25 cellular contexts compared by ENCODE assay signal in genomic region chr11:109001585-109001984, GRCh38.
"Had no signal": no experiment of that assay in that cellular context is flagged by ENCODE, and none has a peak within 500 bp of the region (broad histone marks: within the 10 kb centered on the region; RNA-seq: fewer than 3 reads in every experiment).

No MANE protein-coding gene starts in this region.

- H3K4me3 ChIP-seq: colonic mucosa, coronary artery, dorsolateral prefrontal cortex, esophagus squamous epithelium, gastrocnemius medialis, gastroesophageal sphincter, heart left ventricle, heart right ventricle, hepatocyte had no signal

- H3K27me3 Mint-ChIP-seq: dendritic cell treated with granulocyte-macrophage colony-stimulating factor and Interleukin-4, amounts not matched to agents 40 ng/mL and 50 ng/mL, for 4 days had no signal

- H3K4me2 ChIP-seq: hepatocyte had no signal

- H3K4me3 Mint-ChIP-seq: dendritic cell treated with granulocyte-macrophage colony-stimulating factor and Interleukin-4, amounts not matched to agents 40 ng/mL and 50 ng/mL, for 4 days; effector memory CD8-positive, alpha-beta T cell; endodermal cell had no signal

- H3K9me3 Mint-ChIP-seq: endodermal cell had no signal

- H3K9me3 ChIP-seq: colonic mucosa, esophagus squamous epithelium, gastrocnemius medialis had no signal

- H3K27ac Mint-ChIP-seq: dendritic cell treated with granulocyte-macrophage colony-stimulating factor and Interleukin-4, amounts not matched to agents 40 ng/mL and 50 ng/mL, for 4 days; effector memory CD8-positive, alpha-beta T cell; endodermal cell had no signal

- H3K27ac ChIP-seq: colonic mucosa, coronary artery, dorsolateral prefrontal cortex, epithelial cell of prostate, esophagus squamous epithelium, foreskin keratinocyte, gastrocnemius medialis, gastroesophageal sphincter, heart left ventricle, heart right ventricle, hepatocyte had no signal

- ATAC-seq: effector memory CD8-positive, alpha-beta T cell; esophagus mucosa; foreskin keratinocyte; gastrocnemius medialis; gastroesophageal sphincter; heart left ventricle; heart right ventricle had no signal

- H3K4me1 ChIP-seq: colonic mucosa, esophagus squamous epithelium, foreskin keratinocyte, gastrocnemius medialis, gastroesophageal sphincter, heart left ventricle, heart right ventricle had no signal

- H3K79me2 ChIP-seq: hepatocyte had no signal

- DNase-seq: colonic mucosa; cortex of kidney; dermis blood vessel endothelial cell; dorsolateral prefrontal cortex; effector CD4-positive, alpha-beta T cell; effector CD8-positive, alpha-beta T cell; effector memory CD4-positive, alpha-beta T cell; effector memory CD8-positive, alpha-beta T cell; endodermal cell; erythroblast; esophagus squamous epithelium; foreskin fibroblast; foreskin keratinocyte; foreskin melanocyte; gastrocnemius medialis; glutamatergic neuron; head of caudate nucleus; heart left ventricle; heart right ventricle had no signal

- H3K27me3 ChIP-seq: colonic mucosa, dorsolateral prefrontal cortex, esophagus squamous epithelium, foreskin keratinocyte, gastrocnemius medialis, gastroesophageal sphincter, heart left ventricle, heart right ventricle, hepatocyte had no signal

- H3K36me3 ChIP-seq: colonic mucosa, esophagus squamous epithelium, gastrocnemius medialis, gastroesophageal sphincter, heart left ventricle, heart right ventricle had no signal
